In the genomic region with DNA sequence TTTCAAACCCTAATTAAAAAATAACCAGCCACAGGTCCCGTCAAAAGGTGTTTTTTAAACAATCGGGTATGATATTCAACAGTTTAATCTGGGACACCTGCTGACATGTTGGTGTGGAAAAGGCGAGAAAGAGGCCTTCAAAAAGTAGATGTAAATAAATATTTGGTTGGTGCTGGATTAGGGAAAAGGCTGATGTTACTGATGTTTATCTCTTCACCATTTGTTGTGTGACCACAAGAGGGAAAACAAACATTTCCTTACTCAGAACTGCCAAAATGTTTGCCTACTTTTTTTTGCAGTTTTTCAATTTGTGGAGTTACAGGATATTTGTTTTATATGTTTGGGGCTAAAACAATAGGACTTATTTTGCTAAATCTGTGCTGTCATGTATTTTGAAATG, we compare ENCODE assay signal across 9 cellular contexts. TPM values are rescaled to one million over a fixed set of nuclear protein-coding genes. Genes with fewer than 3 reads are reported as not detected.
A peak's percentile ranks its signal among the peaks of the same experiment; 100 is the strongest.
DNase-seq lines count a peak whose midpoint lies in the region; ATAC-seq and TF ChIP-seq lines count a peak whose summit lies in the region.
"Had no signal": no experiment of that assay in that cellular context is flagged by ENCODE, and none has a peak within 500 bp of the region (broad histone marks: within the 10 kb centered on the region; RNA-seq: fewer than 3 reads in every experiment).

No MANE protein-coding gene starts in this region.

- peak overlapping the region; percentile 87 for H3K4me3 ChIP-seq in BJ (ENCODE audit: low read depth, low read length)
- H3K4me3 ChIP-seq in PC-3 (ENCODE audit: low read length) = peak overlapping the region; percentile 78
- peak overlapping the region; percentile 92 for H3K4me3 ChIP-seq in neuron (ENCODE audit: low read length)

- H3K36me3 ChIP-seq in BJ (ENCODE audit: control insufficient read depth, insufficient read depth, low read length) (no peaks in the 10 kb centered on the region; the same call in 1 of the 2 replicates), PC-3 (ENCODE audit: low read depth, low read length) (no peaks in the 10 kb centered on the region), neuron (ENCODE audit: insufficient read depth, low read length) (no peaks in the 10 kb centered on the region)

- H3K4me2 ChIP-seq in PC-3 (ENCODE audit: low read length) = peak overlapping the region; percentile 78

- POLR2A ChIA-PET in BJ (lab: Charles Lee) (no interaction called here), PC-3 (lab: Charles Lee; ENCODE audit: unreplicated experiment) (no interaction called here)

- H3K9ac ChIP-seq in PC-3 (ENCODE audit: low read length) = peak overlapping the region; percentile 96

- peaks cover 6% of the 10 kb centered on the region; the same call in 1 of the 2 replicates for H4K20me1 ChIP-seq in PC-3 (ENCODE audit: low read length)

- H3K4me1 ChIP-seq in PC-3 (ENCODE audit: insufficient read depth, low read length) (peaks cover 16% of the 10 kb centered on the region), neuron (ENCODE audit: insufficient read depth, low read length) (peaks cover 32% of the 10 kb centered on the region)

- TF ChIP-seq CTCF in BJ (IDR thresholded peaks at IDR 0.05; ENCODE audit: insufficient read depth, low read depth, low read length) (peak; percentile 20; the same call in 1 of the 2 replicates), PC-3 (conservative IDR thresholded peaks at IDR 0.05; ENCODE audit: low read depth, low read length) (no peak)

- CTCF ChIA-PET in BJ (lab: Yijun Ruan, JAX) (no interaction called here), PC-3 (lab: Charles Lee) (interaction anchor here (0.5 to 1.5 kb wide), 2 partner anchors 34 to 163 kb away, joined by 3 to 4 read pairs; no protein-coding TSS in a partner anchor)

- H3K27me3 ChIP-seq in BJ (ENCODE audit: control insufficient read depth, insufficient read depth, low read length) (no peaks in the 10 kb centered on the region), PC-3 (ENCODE audit: low read length) (no peaks in the 10 kb centered on the region), neuron (ENCODE audit: insufficient read depth, low read length) (no peaks in the 10 kb centered on the region)

- H2AFZ ChIP-seq in PC-3 (ENCODE audit: low read length) = peak overlapping the region; percentile 62
- peak overlapping the region; percentile 32 for H2AFZ ChIP-seq in neuron (ENCODE audit: low read depth, low read length)

- peaks cover 43% of the 10 kb centered on the region for H3K79me2 ChIP-seq in PC-3 (ENCODE audit: low read length)

- H3K27ac ChIP-seq in PC-3 (ENCODE audit: low read length) (peak overlapping the region; percentile 38), epithelial cell of prostate (peak overlapping the region; percentile 73)

- peak; percentile 19 for ATAC-seq in PC-3

- no peaks in the 10 kb centered on the region for H3K9me2 ChIP-seq in PC-3 (replicated peaks; ENCODE audit: low read length)

- intact Hi-C loops in PC-3 (cut with micrococcal nuclease) = loop anchor here (2.0 to 10.0 kb wide), 5 partner anchors 37 to 149 kb away; no protein-coding TSS in a partner anchor

- H3F3A ChIP-seq in PC-3 (ENCODE audit: low read length, unreplicated experiment) = no peaks in the 10 kb centered on the region

- BruUV-seq in PC-3 (replicated peaks; lab: Mats Ljungman, UMichigan) = no TSS peak

- H3K9me3 ChIP-seq in PC-3 (ENCODE audit: low read length) (no peaks in the 10 kb centered on the region), neuron (ENCODE audit: low read length) (no peaks in the 10 kb centered on the region)

- DNase-seq in BJ (ENCODE audit: low read depth) = no peak
- DNase-seq in PC-3 = peak; percentile 49
- no peak for DNase-seq in epithelial cell of prostate (ENCODE audit: low read depth, low spot score)
- DNase-seq in ureter (ENCODE audit: low spot score) = no peak
- no peak for DNase-seq in AG08395 (ENCODE audit: low spot score)
- DNase-seq in mucosa of gallbladder (ENCODE audit: low spot score) = no peak
- no peak for DNase-seq in foreskin melanocyte
- DNase-seq: MM.1S had no signal

RNA-seq across cellular contexts. Expression of gene SASH1, which starts 0.7 kb away (rescaled TPM):
- polyA plus RNA-seq in BJ (2011; rRNA removed) = 30.4 and 32.2 TPM in 2 replicates
- polyA minus RNA-seq in BJ (2011; rRNA and poly(A)+ RNA removed) = 52.7 and 64.8 TPM in 2 replicates
- total RNA-seq in PC-3 (2014; rRNA removed) (9.8 and 10.5 TPM in 2 replicates), ureter (97.2 TPM), mucosa of gallbladder (24.3 TPM)
